22 cellular contexts compared by ENCODE assay signal in the genomic region with DNA sequence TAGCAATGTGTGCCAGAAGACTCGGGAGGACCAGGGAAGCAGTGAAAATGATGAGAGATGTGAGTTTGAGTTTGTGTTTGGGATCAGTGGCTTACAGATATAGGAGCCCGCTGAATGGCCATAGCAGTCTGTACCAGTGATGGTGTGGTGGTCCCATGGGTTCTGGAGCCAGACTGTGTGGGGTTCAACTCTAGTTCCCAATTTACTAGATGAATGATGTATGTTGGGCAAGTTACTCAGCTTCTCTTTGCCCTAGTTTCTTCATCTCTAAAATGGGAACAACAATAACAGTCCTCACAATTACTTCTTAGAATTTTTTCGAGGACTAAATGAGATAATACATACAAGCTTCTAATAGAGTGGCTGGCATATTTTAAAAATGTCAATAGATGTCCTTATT.
"Had no signal": no experiment of that assay in that cellular context is flagged by ENCODE, and none has a peak within 500 bp of the region (broad histone marks: within the 10 kb centered on the region; RNA-seq: fewer than 3 reads in every experiment).

No MANE protein-coding gene starts in this region.

- DNase-seq: dorsolateral prefrontal cortex; effector CD8-positive, alpha-beta T cell; heart right ventricle; hypothalamus; left cardiac atrium; left ventricle myocardium superior; mesendoderm; naive thymus-derived CD4-positive, alpha-beta T cell; nephron progenitor cell; psoas muscle; retina; right lobe of liver; stimulated activated CD4-positive, alpha-beta T cell treated with anti-CD3 and anti-CD28 coated beads, Interleukin-4, amount 100 ng/mL, for 1 hour; stimulated activated CD8-positive, alpha-beta memory T cell treated with anti-CD3 and anti-CD28 coated beads, Interleukin-4, amount 100 ng/mL, for 48 hours; stimulated activated naive CD8-positive, alpha-beta T cell treated with anti-CD3 and anti-CD28 coated beads, Interleukin-15, amount 100 ng/mL, for 72 hours; testis had no signal

- H3K27me3 Mint-ChIP-seq: naive thymus-derived CD4-positive, alpha-beta T cell; stimulated activated naive CD8-positive, alpha-beta T cell treated with anti-CD3 and anti-CD28 coated beads, Interleukin-15, amount 100 ng/mL, for 72 hours had no signal

- H3K9me3 ChIP-seq: heart right ventricle, neutrophil, psoas muscle, right lobe of liver, testis, tibial nerve had no signal

- H3K27me3 ChIP-seq: dorsolateral prefrontal cortex, heart right ventricle, neutrophil, right lobe of liver, testis, tibial nerve had no signal

- H3K4me3 ChIP-seq: coronary artery, dorsolateral prefrontal cortex, heart right ventricle, lung, psoas muscle, right lobe of liver, testis, tibial nerve had no signal

- H3K9me3 Mint-ChIP-seq: naive thymus-derived CD4-positive, alpha-beta T cell; nephron progenitor cell; stimulated activated effector memory CD8-positive, alpha-beta T cell treated with anti-CD3 and anti-CD28 coated beads, Interleukin-12 subunit alpha, Interleukin-12 subunit beta, amount 100 ng/mL, for 72 hours; stimulated activated naive CD8-positive, alpha-beta T cell treated with anti-CD3 and anti-CD28 coated beads, Interleukin-15, amount 100 ng/mL, for 72 hours had no signal

- H3K4me3 Mint-ChIP-seq: naive thymus-derived CD4-positive, alpha-beta T cell; nephron progenitor cell; stimulated activated effector memory CD8-positive, alpha-beta T cell treated with anti-CD3 and anti-CD28 coated beads, Interleukin-12 subunit alpha, Interleukin-12 subunit beta, amount 100 ng/mL, for 72 hours; stimulated activated naive CD8-positive, alpha-beta T cell treated with anti-CD3 and anti-CD28 coated beads, Interleukin-15, amount 100 ng/mL, for 72 hours had no signal

- H3K27ac Mint-ChIP-seq: naive thymus-derived CD4-positive, alpha-beta T cell; nephron progenitor cell; stimulated activated effector memory CD8-positive, alpha-beta T cell treated with anti-CD3 and anti-CD28 coated beads, Interleukin-12 subunit alpha, Interleukin-12 subunit beta, amount 100 ng/mL, for 72 hours; stimulated activated naive CD8-positive, alpha-beta T cell treated with anti-CD3 and anti-CD28 coated beads, Interleukin-15, amount 100 ng/mL, for 72 hours had no signal

- H3K36me3 ChIP-seq: neutrophil had no signal

- H3K27ac ChIP-seq: coronary artery, dorsolateral prefrontal cortex, psoas muscle, right lobe of liver, testis, tibial nerve had no signal

- H3K4me1 ChIP-seq: psoas muscle, right lobe of liver, testis, tibial nerve had no signal

- ATAC-seq: esophagus mucosa; heart right ventricle; left cardiac atrium; left ventricle myocardium superior; naive thymus-derived CD4-positive, alpha-beta T cell; psoas muscle; stimulated activated effector memory CD8-positive, alpha-beta T cell treated with anti-CD3 and anti-CD28 coated beads, Interleukin-12 subunit alpha, Interleukin-12 subunit beta, amount 100 ng/mL, for 72 hours; stimulated activated naive CD8-positive, alpha-beta T cell treated with anti-CD3 and anti-CD28 coated beads, Interleukin-15, amount 100 ng/mL, for 72 hours had no signal
